In genomic region chr4:110061101-110061500, GRCh38 we compare ENCODE assay signal across 16 cellular contexts.
DNase-seq lines count a peak whose midpoint lies in the region; ATAC-seq and TF ChIP-seq lines count a peak whose summit lies in the region.
"Had no signal": no experiment of that assay in that cellular context is flagged by ENCODE, and none has a peak within 500 bp of the region (broad histone marks: within the 10 kb centered on the region; RNA-seq: fewer than 3 reads in every experiment).

No MANE protein-coding gene starts in this region.

- intact Hi-C loops in activated CD8-positive, alpha-beta T cell treated with anti-CD3 and anti-CD28 coated beads for 36 hours (cut with micrococcal nuclease) = no loop called here
- intact Hi-C loops in activated T-helper 1 cell treated with anti-CD3 and anti-CD28 coated beads, Interleukin-12 subunit alpha, Interleukin-12 subunit beta, Interleukin-2, Interleukin-4 antibody, amounts not matched to agents 30 ng/mL and 10 ng/mL and 1 ng/mL, durations not matched to agents 14 hours and 24 hours and 36 hours (cut with micrococcal nuclease) = loop anchor here (2.0 kb wide), 1 partner anchor 14 kb away; no protein-coding TSS in a partner anchor

- H3K27ac ChIP-seq in HEK293 (ENCODE audit: extremely low read depth, low read depth, low read length) = no peak overlapping the region

- H3K27ac Mint-ChIP-seq in activated CD8-positive, alpha-beta T cell treated with anti-CD3 and anti-CD28 coated beads, Interleukin-2, amount 10 ng/mL, durations not matched to agents 7 days and 5 days = peak overlapping the region; percentile 2
- H3K27ac Mint-ChIP-seq in activated CD8-positive, alpha-beta T cell treated with anti-CD3 and anti-CD28 coated beads for 36 hours = no peak overlapping the region
- peak overlapping the region; percentile 61 for H3K27ac Mint-ChIP-seq in activated T-helper 1 cell treated with anti-CD3 and anti-CD28 coated beads, Interleukin-12 subunit alpha, Interleukin-12 subunit beta, Interleukin-2, Interleukin-4 antibody, amounts not matched to agents 30 ng/mL and 10 ng/mL and 1 ng/mL, durations not matched to agents 14 hours and 24 hours and 36 hours
- H3K27ac Mint-ChIP-seq in stimulated activated effector memory CD8-positive, alpha-beta T cell treated with anti-CD3 and anti-CD28 coated beads, Interleukin-12 subunit alpha, Interleukin-12 subunit beta, amount 100 ng/mL, for 72 hours = peak overlapping the region; percentile 89
- H3K27ac Mint-ChIP-seq: CD14-positive monocyte, GM23338 had no signal

- no peaks in the 10 kb centered on the region for H3K9me3 ChIP-seq in HEK293 (ENCODE audit: control insufficient read depth, insufficient read depth, low read depth, low read length)
- H3K9me3 ChIP-seq: Caco-2, MG63 had no signal

- no peak for ATAC-seq in activated CD8-positive, alpha-beta T cell treated with anti-CD3 and anti-CD28 coated beads, Interleukin-2, amount 10 ng/mL, durations not matched to agents 7 days and 5 days
- ATAC-seq in activated CD8-positive, alpha-beta T cell treated with anti-CD3 and anti-CD28 coated beads for 36 hours = no peak
- ATAC-seq in stimulated activated effector memory CD8-positive, alpha-beta T cell treated with anti-CD3 and anti-CD28 coated beads, Interleukin-12 subunit alpha, Interleukin-12 subunit beta, amount 100 ng/mL, for 72 hours = no peak
- ATAC-seq: GM23338, HepG2 had no signal

- H3K9me3 Mint-ChIP-seq in activated CD8-positive, alpha-beta T cell treated with anti-CD3 and anti-CD28 coated beads, Interleukin-2, amount 10 ng/mL, durations not matched to agents 7 days and 5 days (ENCODE audit: insufficient read depth) = no peaks in the 10 kb centered on the region
- H3K9me3 Mint-ChIP-seq in activated CD8-positive, alpha-beta T cell treated with anti-CD3 and anti-CD28 coated beads for 36 hours = no peaks in the 10 kb centered on the region
- no peaks in the 10 kb centered on the region for H3K9me3 Mint-ChIP-seq in activated T-helper 1 cell treated with anti-CD3 and anti-CD28 coated beads, Interleukin-12 subunit alpha, Interleukin-12 subunit beta, Interleukin-2, Interleukin-4 antibody, amounts not matched to agents 30 ng/mL and 10 ng/mL and 1 ng/mL, durations not matched to agents 14 hours and 24 hours and 36 hours
- no peaks in the 10 kb centered on the region for H3K9me3 Mint-ChIP-seq in stimulated activated effector memory CD8-positive, alpha-beta T cell treated with anti-CD3 and anti-CD28 coated beads, Interleukin-12 subunit alpha, Interleukin-12 subunit beta, amount 100 ng/mL, for 72 hours
- H3K9me3 Mint-ChIP-seq: CD14-positive monocyte, GM23338 had no signal

- H3K36me3 ChIP-seq in HEK293 (ENCODE audit: control insufficient read depth in 2 of 2, insufficient read depth in 1 of 2, low read length in 2 of 2) = no peaks in the 10 kb centered on the region
- H3K36me3 ChIP-seq: MG63 had no signal

- no peaks in the 10 kb centered on the region for H3K4me1 ChIP-seq in HEK293 (ENCODE audit: control insufficient read depth, insufficient read depth, low read length)

- H3K4me3 ChIP-seq in HEK293 (ENCODE audit: low read depth, low read length) = no peak overlapping the region
- H3K4me3 ChIP-seq: GM23338, MG63 had no signal

- no peak overlapping the region for H3K4me3 Mint-ChIP-seq in activated CD8-positive, alpha-beta T cell treated with anti-CD3 and anti-CD28 coated beads, Interleukin-2, amount 10 ng/mL, durations not matched to agents 7 days and 5 days
- no peak overlapping the region for H3K4me3 Mint-ChIP-seq in activated CD8-positive, alpha-beta T cell treated with anti-CD3 and anti-CD28 coated beads for 36 hours
- no peak overlapping the region for H3K4me3 Mint-ChIP-seq in activated T-helper 1 cell treated with anti-CD3 and anti-CD28 coated beads, Interleukin-12 subunit alpha, Interleukin-12 subunit beta, Interleukin-2, Interleukin-4 antibody, amounts not matched to agents 30 ng/mL and 10 ng/mL and 1 ng/mL, durations not matched to agents 14 hours and 24 hours and 36 hours
- H3K4me3 Mint-ChIP-seq in stimulated activated effector memory CD8-positive, alpha-beta T cell treated with anti-CD3 and anti-CD28 coated beads, Interleukin-12 subunit alpha, Interleukin-12 subunit beta, amount 100 ng/mL, for 72 hours = peak overlapping the region; percentile 58
- H3K4me3 Mint-ChIP-seq: GM23338 had no signal

- CTCF ChIA-PET in activated CD8-positive, alpha-beta T cell treated with anti-CD3 and anti-CD28 coated beads, Interleukin-2, amount 10 ng/mL, durations not matched to agents 7 days and 5 days (lab: Charles Lee) = interaction anchor here (1.3 to 1.7 kb wide), 5 partner anchors 10 to 453 kb away, joined by 3 to 6 read pairs (median 4); no protein-coding TSS in a partner anchor
- CTCF ChIA-PET in activated CD8-positive, alpha-beta T cell treated with anti-CD3 and anti-CD28 coated beads for 36 hours (lab: Charles Lee) = interaction anchor here (8.3 kb wide), 1 partner anchor 10 kb away, joined by 51 read pairs; no protein-coding TSS in a partner anchor
- CTCF ChIA-PET in HEK293 (lab: Yijun Ruan, JAX) = interaction anchor here (1.9 kb wide), 1 partner anchor 11 kb away, joined by 5 read pairs; no protein-coding TSS in a partner anchor

- H3K36me3 Mint-ChIP-seq in activated CD8-positive, alpha-beta T cell treated with anti-CD3 and anti-CD28 coated beads, Interleukin-2, amount 10 ng/mL, durations not matched to agents 7 days and 5 days (ENCODE audit: low read depth) = peaks cover 4% of the 10 kb centered on the region
- H3K36me3 Mint-ChIP-seq in activated CD8-positive, alpha-beta T cell treated with anti-CD3 and anti-CD28 coated beads for 36 hours (ENCODE audit: low read depth) = no peaks in the 10 kb centered on the region
- peaks cover 9% of the 10 kb centered on the region for H3K36me3 Mint-ChIP-seq in activated T-helper 1 cell treated with anti-CD3 and anti-CD28 coated beads, Interleukin-12 subunit alpha, Interleukin-12 subunit beta, Interleukin-2, Interleukin-4 antibody, amounts not matched to agents 30 ng/mL and 10 ng/mL and 1 ng/mL, durations not matched to agents 14 hours and 24 hours and 36 hours (ENCODE audit: low read depth)
- H3K36me3 Mint-ChIP-seq in stimulated activated effector memory CD8-positive, alpha-beta T cell treated with anti-CD3 and anti-CD28 coated beads, Interleukin-12 subunit alpha, Interleukin-12 subunit beta, amount 100 ng/mL, for 72 hours = peaks cover 6% of the 10 kb centered on the region

- DNase-seq in activated CD8-positive, alpha-beta T cell treated with anti-CD3 and anti-CD28 coated beads, Interleukin-2, amount 10 ng/mL, durations not matched to agents 7 days and 5 days = no peak
- DNase-seq in activated CD8-positive, alpha-beta T cell treated with anti-CD3 and anti-CD28 coated beads for 36 hours = no peak
- DNase-seq in activated T-helper 1 cell treated with anti-CD3 and anti-CD28 coated beads, Interleukin-12 subunit alpha, Interleukin-12 subunit beta, Interleukin-2, Interleukin-4 antibody, amounts not matched to agents 30 ng/mL and 10 ng/mL and 1 ng/mL, durations not matched to agents 14 hours and 24 hours and 36 hours (ENCODE audit: low spot score) = no peak
- no peak for DNase-seq in stimulated activated effector memory CD8-positive, alpha-beta T cell treated with anti-CD3 and anti-CD28 coated beads, Interleukin-12 subunit alpha, Interleukin-12 subunit beta, amount 100 ng/mL, for 72 hours (ENCODE audit: low spot score in 2 of 2)
- no peak for DNase-seq in LoVo (ENCODE audit: low spot score)
- no peak for DNase-seq in NCI-H524 treated with DMSO at 0.1 percent for 48 hours (lab: John Stamatoyannopoulos, UW)
- DNase-seq: Caco-2, EL, MG63, NCI-H1092 treated with DMSO at 0.1 percent for 48 hours, NCI-H2081 treated with DMSO at 0.1 percent for 48 hours, NCI-H510A treated with DMSO at 0.1 percent for 48 hours had no signal

- peaks cover 54% of the 10 kb centered on the region for H3K4me1 Mint-ChIP-seq in activated CD8-positive, alpha-beta T cell treated with anti-CD3 and anti-CD28 coated beads, Interleukin-2, amount 10 ng/mL, durations not matched to agents 7 days and 5 days (ENCODE audit: low read depth)
- peaks cover 28% of the 10 kb centered on the region for H3K4me1 Mint-ChIP-seq in activated CD8-positive, alpha-beta T cell treated with anti-CD3 and anti-CD28 coated beads for 36 hours (ENCODE audit: low read depth)
- peaks cover 61% of the 10 kb centered on the region for H3K4me1 Mint-ChIP-seq in activated T-helper 1 cell treated with anti-CD3 and anti-CD28 coated beads, Interleukin-12 subunit alpha, Interleukin-12 subunit beta, Interleukin-2, Interleukin-4 antibody, amounts not matched to agents 30 ng/mL and 10 ng/mL and 1 ng/mL, durations not matched to agents 14 hours and 24 hours and 36 hours (ENCODE audit: low read depth)
- H3K4me1 Mint-ChIP-seq in stimulated activated effector memory CD8-positive, alpha-beta T cell treated with anti-CD3 and anti-CD28 coated beads, Interleukin-12 subunit alpha, Interleukin-12 subunit beta, amount 100 ng/mL, for 72 hours = peaks cover 55% of the 10 kb centered on the region
- H3K4me1 Mint-ChIP-seq: GM23338 had no signal

- no peaks in the 10 kb centered on the region for H3K27me3 Mint-ChIP-seq in activated CD8-positive, alpha-beta T cell treated with anti-CD3 and anti-CD28 coated beads, Interleukin-2, amount 10 ng/mL, durations not matched to agents 7 days and 5 days (ENCODE audit: low read depth)
- H3K27me3 Mint-ChIP-seq in activated CD8-positive, alpha-beta T cell treated with anti-CD3 and anti-CD28 coated beads for 36 hours = no peaks in the 10 kb centered on the region
- no peaks in the 10 kb centered on the region for H3K27me3 Mint-ChIP-seq in activated T-helper 1 cell treated with anti-CD3 and anti-CD28 coated beads, Interleukin-12 subunit alpha, Interleukin-12 subunit beta, Interleukin-2, Interleukin-4 antibody, amounts not matched to agents 30 ng/mL and 10 ng/mL and 1 ng/mL, durations not matched to agents 14 hours and 24 hours and 36 hours (ENCODE audit: insufficient read depth)

- POLR2A ChIA-PET in activated CD8-positive, alpha-beta T cell treated with anti-CD3 and anti-CD28 coated beads, Interleukin-2, amount 10 ng/mL, durations not matched to agents 7 days and 5 days (lab: Charles Lee) = no interaction called here
- POLR2A ChIA-PET in activated CD8-positive, alpha-beta T cell treated with anti-CD3 and anti-CD28 coated beads for 36 hours (lab: Charles Lee) = no interaction called here
- POLR2A ChIA-PET in HEK293 (lab: Yijun Ruan, JAX) = no interaction called here

- TF ChIP-seq CTCF in activated CD8-positive, alpha-beta T cell treated with anti-CD3 and anti-CD28 coated beads for 36 hours (IDR thresholded peaks at IDR 0.05) = no peak
- TF ChIP-seq CTCF in HEK293 (tag by site-specific recombination; IDR thresholded peaks at IDR 0.05) = no peak
